21 cellular contexts compared by ENCODE assay signal in genomic region chr7:1887251-1887650, GRCh38.
DNase-seq lines count a peak whose midpoint lies in the region; ATAC-seq, FAIRE-seq and TF ChIP-seq lines count a peak whose summit lies in the region.
"Had no signal": no experiment of that assay in that cellular context is flagged by ENCODE, and none has a peak within 500 bp of the region (broad histone marks: within the 10 kb centered on the region; RNA-seq: fewer than 3 reads in every experiment).

No MANE protein-coding gene starts in this region.

- no peak overlapping the region for H3K27ac ChIP-seq in left ventricle myocardium inferior (replicated peaks)
- peak overlapping the region; percentile 59 for H3K27ac ChIP-seq in DND-41 (ENCODE audit: low read length)
- peak overlapping the region; percentile 78 for H3K27ac ChIP-seq in RWPE1
- H3K27ac ChIP-seq in kidney (ENCODE audit: low read depth in 2 of 2, low read length in 2 of 2), result no peak overlapping the region
- H3K27ac ChIP-seq: 22Rv1, A549, BLaER1, GM23248 had no signal

- H3K9me3 ChIP-seq in left ventricle myocardium inferior (replicated peaks), result no peaks in the 10 kb centered on the region
- H3K9me3 ChIP-seq in DND-41 (ENCODE audit: insufficient read depth, low read length, severe bottlenecking), result peaks cover 18% of the 10 kb centered on the region
- H3K9me3 ChIP-seq in kidney (ENCODE audit: control insufficient read depth in 1 of 2, low read length in 2 of 2), result no peaks in the 10 kb centered on the region
- H3K9me3 ChIP-seq: A549 had no signal

- H3K36me3 ChIP-seq in left ventricle myocardium inferior (peaks cover 6% of the 10 kb centered on the region), DND-41 (ENCODE audit: insufficient read depth, low read length) (peaks cover 67% of the 10 kb centered on the region), kidney (ENCODE audit: control insufficient read depth in 1 of 2, insufficient read depth in 2 of 2, low read length in 2 of 2) (peaks cover 8 to 15% of the 10 kb centered on the region in 2 donors)

- no peak overlapping the region for H3K4me3 ChIP-seq in left ventricle myocardium inferior
- no peak overlapping the region for H3K4me3 ChIP-seq in DND-41 (ENCODE audit: low read depth in 1 of 2, low read length in 2 of 2)
- no peak overlapping the region for H3K4me3 ChIP-seq in kidney (ENCODE audit: low read length in 2 of 2)
- H3K4me3 ChIP-seq: A549, BLaER1, GM23248, K562 had no signal

- no peak overlapping the region for H3K4me2 ChIP-seq in DND-41 (ENCODE audit: insufficient read depth, low read length)
- H3K4me2 ChIP-seq: A549, BLaER1 had no signal

- H3K4me1 ChIP-seq in left ventricle myocardium inferior (peaks cover 17% of the 10 kb centered on the region), DND-41 (ENCODE audit: insufficient read depth, low read length) (peaks cover 52% of the 10 kb centered on the region), kidney (ENCODE audit: control insufficient read depth in 1 of 2, insufficient read depth in 1 of 2, low read depth in 1 of 2, low read length in 2 of 2) (no peaks in the 10 kb centered on the region)

- no peak for TF ChIP-seq CTCF in left ventricle myocardium inferior (IDR thresholded peaks at IDR 0.05; ENCODE audit: borderline replicate concordance)
- no peak for TF ChIP-seq CTCF in DND-41 (IDR thresholded peaks at IDR 0.05; ENCODE audit: borderline replicate concordance, extremely low read depth, low read length, poor library complexity, severe bottlenecking)
- no peak for TF ChIP-seq CTCF in RWPE1 (conservative IDR thresholded peaks at IDR 0.05; ENCODE audit: low read depth)
- no peak for TF ChIP-seq CTCF in kidney (IDR thresholded peaks at IDR 0.05; ENCODE audit: borderline replicate concordance, extremely low read depth, insufficient read depth)

- H3K9ac ChIP-seq in DND-41 (ENCODE audit: low read depth, low read length) (no peak overlapping the region), kidney (ENCODE audit: low read length in 2 of 2) (no peak overlapping the region)
- H3K9ac ChIP-seq: BLaER1, GM23248 had no signal

- H2AFZ ChIP-seq in DND-41 (ENCODE audit: low read depth, low read length), result no peak overlapping the region
- H2AFZ ChIP-seq: GM23248 had no signal

- intact Hi-C loops in Right ventricle myocardium inferior (cut with DNase I) (no loop called here), left ventricle myocardium inferior (cut with micrococcal nuclease) (no loop called here), kidney (cut with DNase I) (no loop called here)

- CTCF ChIA-PET in RWPE1 (lab: Yijun Ruan, JAX), result no interaction called here

- DNase-seq in Right ventricle myocardium inferior (ENCODE audit: missing footprints), result peak; percentile 57
- DNase-seq in left ventricle myocardium inferior, result no peak
- no peak for DNase-seq in DND-41
- no peak for DNase-seq in RWPE1 (ENCODE audit: low spot score)
- peak; percentile 35 for DNase-seq in kidney
- DNase-seq in pons (ENCODE audit: low spot score), result no peak
- DNase-seq in NCI-H2196 treated with DMSO at 0.1 percent for 48 hours (lab: John Stamatoyannopoulos, UW; ENCODE audit: unreplicated experiment), result no peak
- DNase-seq: AML-193; CD8-positive, alpha-beta memory T cell; DMS 273 treated with DMSO at 0.1 percent for 48 hours; GDM1; GM23248; H7 had no signal

- peaks cover 27% of the 10 kb centered on the region for H4K20me1 ChIP-seq in DND-41 (ENCODE audit: insufficient read depth, low read length)

- no peak for FAIRE-seq in kidney (lab: Jason Lieb, UNC)
- FAIRE-seq: A549, GM12892, GM18507, K562 had no signal

- POLR2A ChIA-PET in RWPE1 (lab: Yijun Ruan, JAX; ENCODE audit: low non-redundant PET), result no interaction called here

- no peak for ATAC-seq in Right ventricle myocardium inferior
- ATAC-seq in DND-41 (ENCODE audit: insufficient read depth, low read depth), result no peak
- no peak for ATAC-seq in HG02870 (IDR thresholded peaks at IDR 0.05; ENCODE audit: unreplicated experiment)
- ATAC-seq: A549, HCT116, K562 had no signal

- H3K27me3 ChIP-seq in left ventricle myocardium inferior (ENCODE audit: low read depth) (no peaks in the 10 kb centered on the region), DND-41 (ENCODE audit: insufficient read depth, low read length, poor library complexity) (no peaks in the 10 kb centered on the region)
- H3K27me3 ChIP-seq: BLaER1 had no signal

- H3K79me2 ChIP-seq in DND-41 (ENCODE audit: insufficient read depth, low read length), result peaks cover 20% of the 10 kb centered on the region

Comparison
In these comparisons a context has a peak if more than half of its experiments do, and no peak if none do; other contexts are left out.
1. DNase-seq: peak in Right ventricle myocardium inferior (single experiment) and kidney (single experiment); none in left ventricle myocardium inferior (single experiment), DND-41 (single experiment), RWPE1 (single experiment), pons (single experiment) and NCI-H2196 treated with DMSO at 0.1 percent for 48 hours (single experiment).
2. H3K27ac ChIP-seq: peak in DND-41 (single experiment) and RWPE1 (single experiment); none in left ventricle myocardium inferior (single experiment) and kidney (0 of 2).